In genomic region chr6:46422619-46423018, GRCh38 we compare ENCODE assay signal across 16 cellular contexts.
DNase-seq lines count a peak whose midpoint lies in the region; ATAC-seq and TF ChIP-seq lines count a peak whose summit lies in the region.
"Had no signal": no experiment of that assay in that cellular context is flagged by ENCODE, and none has a peak within 500 bp of the region (broad histone marks: within the 10 kb centered on the region; RNA-seq: fewer than 3 reads in every experiment).

No MANE protein-coding gene starts in this region.

- TF ChIP-seq CTCF in ascending aorta (IDR thresholded peaks at IDR 0.05) (no peak), coronary artery (IDR thresholded peaks at IDR 0.05) (no peak), thoracic aorta (IDR thresholded peaks at IDR 0.05) (no peak), A673 (conservative IDR thresholded peaks at IDR 0.05; ENCODE audit: low read depth, low read length) (no peak)

- peaks cover 39% of the 10 kb centered on the region for H3K27me3 Mint-ChIP-seq in T-helper 17 cell

- H3K4me1 ChIP-seq in ascending aorta (peaks cover 17 to 37% of the 10 kb centered on the region in 2 donors), right cardiac atrium (ENCODE audit: control insufficient read depth, insufficient read depth, low read length) (peaks cover 6% of the 10 kb centered on the region), thoracic aorta (ENCODE audit: control insufficient read depth in 1 of 2, low read depth in 2 of 2) (peaks cover 10 to 70% of the 10 kb centered on the region in 2 donors), A673 (ENCODE audit: insufficient read depth, low read length, poor library complexity, severe bottlenecking) (no peaks in the 10 kb centered on the region)
- H3K4me1 ChIP-seq: HAP-1 had no signal

- H3K36me3 Mint-ChIP-seq in T-helper 17 cell (ENCODE audit: low read depth), result no peaks in the 10 kb centered on the region

- H3K4me3 Mint-ChIP-seq in T-helper 17 cell, result no peak overlapping the region
- H3K4me3 Mint-ChIP-seq: B cell; CD4-positive, alpha-beta T cell had no signal

- H3K27ac Mint-ChIP-seq in T-helper 17 cell, result no peak overlapping the region
- H3K27ac Mint-ChIP-seq: B cell; CD4-positive, alpha-beta T cell had no signal

- no peak overlapping the region for H3K4me3 ChIP-seq in ascending aorta
- H3K4me3 ChIP-seq in coronary artery, result no peak overlapping the region
- H3K4me3 ChIP-seq in right cardiac atrium (ENCODE audit: low read length), result no peak overlapping the region
- no peak overlapping the region for H3K4me3 ChIP-seq in thoracic aorta
- no peak overlapping the region for H3K4me3 ChIP-seq in A673 (ENCODE audit: low read depth, low read length, poor library complexity, severe bottlenecking)
- H3K4me3 ChIP-seq: HAP-1 had no signal

- H3K9me3 ChIP-seq in ascending aorta (no peaks in the 10 kb centered on the region), right cardiac atrium (ENCODE audit: control insufficient read depth, low read length) (no peaks in the 10 kb centered on the region), thoracic aorta (no peaks in the 10 kb centered on the region), A673 (ENCODE audit: low read depth, low read length, poor library complexity, severe bottlenecking) (no peaks in the 10 kb centered on the region), T-helper 17 cell (ENCODE audit: control insufficient read depth, low read length, poor library complexity, severe bottlenecking) (no peaks in the 10 kb centered on the region)
- H3K9me3 ChIP-seq: HAP-1 had no signal

- DNase-seq in ascending aorta (ENCODE audit: low spot score in 2 of 2), result no peak
- DNase-seq in coronary artery (ENCODE audit: low spot score), result no peak
- no peak for DNase-seq in right cardiac atrium
- no peak for DNase-seq in thoracic aorta (ENCODE audit: low spot score)
- no peak for DNase-seq in A673 (ENCODE audit: low spot score)
- no peak for DNase-seq in T-helper 17 cell
- DNase-seq in activated CD4-positive, alpha-beta T cell treated with anti-CD3 and anti-CD28 coated beads, Interleukin-2, amount 50 U/mL, for 4 hours, result no peak
- DNase-seq: C1 segment of cervical spinal cord; Calu3; CD4-positive, alpha-beta T cell; DMS153; DMS79 treated with DMSO at 0.1 percent for 48 hours; EL had no signal

- H3K36me3 ChIP-seq in ascending aorta, result no peaks in the 10 kb centered on the region
- H3K36me3 ChIP-seq in thoracic aorta, result no peaks in the 10 kb centered on the region
- no peaks in the 10 kb centered on the region for H3K36me3 ChIP-seq in A673 (ENCODE audit: insufficient read depth, low read length, poor library complexity, severe bottlenecking)
- H3K36me3 ChIP-seq: HAP-1 had no signal

- peaks cover 2% of the 10 kb centered on the region for H3K4me1 Mint-ChIP-seq in T-helper 17 cell
- H3K4me1 Mint-ChIP-seq: B cell had no signal

- POLR2A ChIA-PET in A673 (lab: Charles Lee; ENCODE audit: low non-redundant PET), result no interaction called here

- intact Hi-C loops in ascending aorta (cut with DNase I) (loop anchor here (5.0 kb wide), 1 partner anchor 35 kb away; no protein-coding TSS in a partner anchor), right cardiac atrium (cut with DNase I) (loop anchor here in 3 of 4 donors (5.0 to 10.0 kb wide), 5 partner anchors 62 to 205 kb away; partner anchors contain the start of gene RCAN2 (in 2 of the 3)), A673 (cut with micrococcal nuclease; ENCODE audit: unreplicated experiment) (no loop called here)

- ATAC-seq in right cardiac atrium (no peak), thoracic aorta (ENCODE audit: insufficient number of reproducible peaks, low FRiP score, low read depth) (no peak), T-helper 17 cell (no peak)
- ATAC-seq: HepG2 had no signal

- no TSS peak for BruUV-seq in A673 (replicated peaks; lab: Mats Ljungman, UMichigan)

- CTCF ChIA-PET in A673 (lab: Charles Lee), result interaction anchor here (0.5 to 0.9 kb wide), 2 partner anchors 15 to 193 kb away, joined by 3 to 6 read pairs; no protein-coding TSS in a partner anchor

- peak overlapping the region; percentile 51 to 72 for H3K27ac ChIP-seq in ascending aorta
- peak overlapping the region; percentile 48 to 57 for H3K27ac ChIP-seq in coronary artery
- H3K27ac ChIP-seq in right cardiac atrium (ENCODE audit: low read length), result peak overlapping the region; percentile 43
- H3K27ac ChIP-seq in thoracic aorta, result peak overlapping the region; percentile 73 to 77
- no peak overlapping the region for H3K27ac ChIP-seq in A673 (ENCODE audit: low read depth, low read length, poor library complexity, severe bottlenecking)

- no peaks in the 10 kb centered on the region for H3K27me3 ChIP-seq in ascending aorta
- no peaks in the 10 kb centered on the region for H3K27me3 ChIP-seq in right cardiac atrium (ENCODE audit: control insufficient read depth, insufficient read depth)
- H3K27me3 ChIP-seq in thoracic aorta (replicated peaks; ENCODE audit: insufficient read depth), result no peaks in the 10 kb centered on the region
- no peaks in the 10 kb centered on the region for H3K27me3 ChIP-seq in A673 (replicated peaks; ENCODE audit: insufficient read depth, low read depth, low read length, poor library complexity)
